ENCODE assay signal across 25 cellular contexts in the genomic region with DNA sequence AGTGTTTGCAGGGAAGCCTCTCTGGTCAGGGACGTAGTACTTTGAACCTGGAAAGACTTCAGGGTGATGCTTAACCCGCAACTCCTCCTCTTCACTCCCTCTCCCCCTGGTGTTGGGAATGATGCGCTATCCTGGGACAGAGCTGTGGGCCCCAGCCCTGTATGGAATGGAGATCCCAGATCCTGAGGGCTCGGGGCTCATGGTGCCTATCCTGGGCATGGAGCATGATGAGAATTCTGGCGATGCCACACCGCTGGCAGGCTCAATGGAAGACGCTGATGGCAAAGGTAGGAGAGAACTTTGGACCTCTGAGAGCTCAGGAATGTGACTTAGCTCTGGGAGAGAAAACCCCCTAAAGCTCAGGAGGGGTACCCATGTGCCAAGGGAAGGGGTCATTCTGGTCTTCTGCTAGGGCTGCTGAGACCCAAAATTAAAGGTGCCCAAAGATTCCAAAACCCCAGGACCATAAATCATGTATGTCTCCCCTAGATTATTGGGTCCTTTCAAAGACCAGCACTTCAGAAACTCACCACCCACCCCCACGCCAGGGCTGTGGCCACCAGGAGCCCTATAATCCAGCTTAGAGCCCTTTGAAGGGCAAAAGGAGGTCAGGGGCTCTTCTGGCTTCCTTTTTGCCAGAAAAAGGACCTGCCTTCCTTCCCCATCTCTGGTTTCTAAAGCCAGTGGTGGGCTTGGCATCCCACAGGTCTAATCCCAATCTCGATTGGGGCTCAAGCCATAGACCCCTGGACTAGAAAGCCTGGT. TPM values are rescaled to one million over a fixed set of nuclear protein-coding genes. Genes with fewer than 3 reads are reported as not detected.
DNase-seq lines count a peak whose midpoint lies in the region; ATAC-seq and TF ChIP-seq lines count a peak whose summit lies in the region.
"Had no signal": no experiment of that assay in that cellular context is flagged by ENCODE, and none has a peak within 500 bp of the region (broad histone marks: within the 10 kb centered on the region; RNA-seq: fewer than 3 reads in every experiment).

No MANE protein-coding gene starts in this region.

- H3K27ac ChIP-seq in A673 (ENCODE audit: low read depth, low read length, poor library complexity, severe bottlenecking) (no peak overlapping the region), coronary artery (no peak overlapping the region), caudate nucleus (ENCODE audit: low read depth, low read length) (no peak overlapping the region)
- H3K27ac ChIP-seq: ovary, skin epidermis, stomach, thyroid gland had no signal

- ATAC-seq in HG03196 (IDR thresholded peaks at IDR 0.05; ENCODE audit: unreplicated experiment) = no peak
- ATAC-seq: naive thymus-derived CD4-positive, alpha-beta T cell had no signal

- TF ChIP-seq CTCF in A673 (conservative IDR thresholded peaks at IDR 0.05; ENCODE audit: low read depth, low read length) = 0 out of 2 replicates have a peak, but pooled peaks have one; percentile 10
- no peak for TF ChIP-seq CTCF in coronary artery (IDR thresholded peaks at IDR 0.05)

- BruUV-seq in A673 (replicated peaks; lab: Mats Ljungman, UMichigan) = no TSS peak

- H3K27me3 ChIP-seq in A673 (replicated peaks; ENCODE audit: insufficient read depth, low read depth, low read length, poor library complexity) = no peaks in the 10 kb centered on the region
- no peaks in the 10 kb centered on the region; the same call in 1 of the 2 replicates for H3K27me3 ChIP-seq in H7 (ENCODE audit: control insufficient read depth, insufficient read depth, low read length)
- H3K27me3 ChIP-seq: ovary, thyroid gland had no signal

- CTCF ChIA-PET in A673 (lab: Charles Lee) = no interaction called here

- H3K9me3 ChIP-seq in A673 (ENCODE audit: low read depth, low read length, poor library complexity, severe bottlenecking) = no peaks in the 10 kb centered on the region
- H3K9me3 ChIP-seq: ovary, stomach, thyroid gland had no signal

- DNase-seq in A673 (ENCODE audit: low spot score) (no peak), H7 (peak; percentile 65), coronary artery (ENCODE audit: low spot score) (peak; percentile 59), islet precursor cell (peak; percentile 57), OCI-M1 (lab: John Stamatoyannopoulos, UW) (no peak), caudate nucleus (lab: John Stamatoyannopoulos, UW) (no peak)
- DNase-seq: ACHN; activated naive CD4-positive, alpha-beta T cell treated with Interleukin-2 at 50 U/mL for 16 hours; C1 segment of cervical spinal cord; Calu3; DMS79 treated with DMSO at 0.1 percent for 48 hours; GF-D8; HCEC 1CT; Karpas-422; MV-4-11; naive thymus-derived CD4-positive, alpha-beta T cell; NCI-H446 treated with DMSO at 0.1 percent for 48 hours; ovary; stomach; thyroid gland had no signal

- POLR2A ChIA-PET in A673 (lab: Charles Lee; ENCODE audit: low non-redundant PET) = no interaction called here

- peaks cover 10% of the 10 kb centered on the region for H3K4me1 ChIP-seq in A673 (ENCODE audit: insufficient read depth, low read length, poor library complexity, severe bottlenecking)
- H3K4me1 ChIP-seq: thyroid gland had no signal

- H3K36me3 ChIP-seq in A673 (ENCODE audit: insufficient read depth, low read length, poor library complexity, severe bottlenecking) (no peaks in the 10 kb centered on the region), H7 (replicated peaks; ENCODE audit: control insufficient read depth, insufficient read depth, low read length) (no peaks in the 10 kb centered on the region)
- H3K36me3 ChIP-seq: ovary, stomach, thyroid gland had no signal

- intact Hi-C loops in A673 (cut with micrococcal nuclease; ENCODE audit: unreplicated experiment) = no loop called here

- H3K4me3 ChIP-seq in A673 (ENCODE audit: low read depth, low read length, poor library complexity, severe bottlenecking) = no peak overlapping the region
- no peak overlapping the region for H3K4me3 ChIP-seq in H7 (ENCODE audit: insufficient read depth, low read depth, low read length)
- no peak overlapping the region for H3K4me3 ChIP-seq in coronary artery
- H3K4me3 ChIP-seq: ovary, skin epidermis, stomach, thyroid gland had no signal

RNA-seq across cellular contexts. Expression of gene BTG4, which starts 52.5 kb away (rescaled TPM):
- not detected in 2 replicates for total RNA-seq in A673 (2021)
- total RNA-seq in H7 (2014; rRNA removed; shearing (Covaris generic)) = not detected in 2 replicates
- total RNA-seq: Calu3; liver; mesothelial cell of epicardium; naive thymus-derived CD4-positive, alpha-beta T cell; renal cortical epithelial cell; stomach; thyroid gland had no signal

RNA-seq across cellular contexts. Expression of gene HOATZ, which starts 54.9 kb away (rescaled TPM):
- total RNA-seq in A673 (2021) = 0.58 TPM in 1 of 2 replicates, not detected in the other
- total RNA-seq in H7 (2014; rRNA removed; shearing (Covaris generic)) = not detected in 2 replicates
- total RNA-seq: Calu3; liver; mesothelial cell of epicardium; naive thymus-derived CD4-positive, alpha-beta T cell; renal cortical epithelial cell; stomach; thyroid gland had no signal

Comparison
In these comparisons a context has a peak if more than half of its experiments do, and no peak if none do; other contexts are left out.
1. DNase-seq: peak in H7 (single experiment), coronary artery (single experiment) and islet precursor cell (single experiment); none in A673 (single experiment), OCI-M1 (single experiment) and caudate nucleus (0 of 61).